10 cellular contexts compared by ENCODE assay signal in the genomic region with DNA sequence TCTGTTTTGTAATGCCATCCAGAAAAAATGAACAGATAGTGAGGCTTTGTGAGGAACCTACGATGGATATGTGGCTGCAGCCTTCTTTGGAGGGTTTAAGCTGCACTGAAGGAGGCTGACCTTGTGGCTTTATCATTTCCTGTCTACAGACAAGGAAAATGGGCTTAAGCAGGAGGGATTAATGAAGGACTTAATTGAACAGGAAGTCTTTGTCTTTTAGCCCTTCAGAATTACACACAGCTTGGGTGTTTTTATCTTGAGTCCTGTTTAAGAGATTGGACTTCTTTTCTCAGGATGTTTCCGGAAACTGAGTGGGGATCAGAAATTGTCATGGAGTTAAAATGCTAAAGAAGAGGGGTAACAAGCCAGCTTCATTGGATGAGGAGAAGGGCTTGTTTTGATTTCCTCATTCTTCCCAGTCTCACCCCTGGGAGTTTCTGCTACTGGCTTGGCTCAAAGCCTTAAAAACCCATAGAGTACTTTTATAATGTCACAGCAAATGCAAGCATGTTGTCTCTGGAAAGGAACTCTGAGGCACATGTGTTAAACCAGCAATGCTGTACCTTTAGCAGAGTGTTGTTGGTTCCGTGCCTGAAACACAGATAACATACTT.
DNase-seq lines count a peak whose midpoint lies in the region; ATAC-seq, FAIRE-seq and TF ChIP-seq lines count a peak whose summit lies in the region.
"Had no signal": no experiment of that assay in that cellular context is flagged by ENCODE, and none has a peak within 500 bp of the region (broad histone marks: within the 10 kb centered on the region; RNA-seq: fewer than 3 reads in every experiment).

No MANE protein-coding gene starts in this region.

- no peak for FAIRE-seq in D721Med (lab: Jason Lieb, UNC)

- H3K36me3 Mint-ChIP-seq in activated CD8-positive, alpha-beta T cell treated with anti-CD3 and anti-CD28 coated beads for 36 hours (ENCODE audit: low read depth): peaks cover 12% of the 10 kb centered on the region
- H3K36me3 Mint-ChIP-seq in naive B cell: peaks cover 4 to 5% of the 10 kb centered on the region in 2 donors

- H3K4me3 ChIP-seq in HL-60 (replicated peaks; ENCODE audit: insufficient read depth, low read length): no peak overlapping the region
- no peak overlapping the region for H3K4me3 ChIP-seq in MG63

- no peaks in the 10 kb centered on the region for H3K9me3 Mint-ChIP-seq in activated CD8-positive, alpha-beta T cell treated with anti-CD3 and anti-CD28 coated beads for 36 hours
- H3K9me3 Mint-ChIP-seq in naive B cell: peaks cover 0 to 7% (median 3%) of the 10 kb centered on the region in 7 donors

- peak; percentile 31 for DNase-seq in D721Med (ENCODE audit: insufficient read length, low spot score)
- DNase-seq in HL-60 (ENCODE audit: low read depth in 1 of 2, low spot score in 1 of 2): no peak
- no peak for DNase-seq in activated CD8-positive, alpha-beta T cell treated with anti-CD3 and anti-CD28 coated beads for 36 hours
- DNase-seq in naive B cell: no peak
- DNase-seq in amniotic stem cell (lab: John Stamatoyannopoulos, UW): no peak
- no peak for DNase-seq in MG63
- DNase-seq in NCI-H1092 treated with DMSO at 0.1 percent for 48 hours (lab: John Stamatoyannopoulos, UW): no peak
- DNase-seq: nucleus accumbens; stimulated activated CD4-positive, alpha-beta T cell treated with anti-CD3 and anti-CD28 coated beads, Interleukin-2, amount 100 ng/mL, for 24 hours had no signal

- POLR2A ChIA-PET in activated CD8-positive, alpha-beta T cell treated with anti-CD3 and anti-CD28 coated beads for 36 hours (lab: Charles Lee): interaction anchor here (1.5 kb wide), 1 partner anchor 127 kb away, joined by 3 read pairs; no protein-coding TSS in a partner anchor

- no peak for ATAC-seq in activated CD8-positive, alpha-beta T cell treated with anti-CD3 and anti-CD28 coated beads for 36 hours
- ATAC-seq in naive B cell (ENCODE audit: low read depth in 2 of 2) (no peak), HG02610 (IDR thresholded peaks at IDR 0.05; ENCODE audit: unreplicated experiment) (no peak)

- peak overlapping the region; percentile 14; the same call in 1 of the 2 replicates for H3K27ac ChIP-seq in HL-60 (replicated peaks)

- peak overlapping the region; percentile 82 for H3K27ac Mint-ChIP-seq in activated CD8-positive, alpha-beta T cell treated with anti-CD3 and anti-CD28 coated beads for 36 hours
- peak overlapping the region; percentile 21 to 91 (median 58) for H3K27ac Mint-ChIP-seq in naive B cell

- H3K4me1 Mint-ChIP-seq in activated CD8-positive, alpha-beta T cell treated with anti-CD3 and anti-CD28 coated beads for 36 hours (ENCODE audit: low read depth): peaks cover 70% of the 10 kb centered on the region
- H3K4me1 Mint-ChIP-seq in naive B cell: peaks cover 64 to 93% (median 78%) of the 10 kb centered on the region in 3 donors

- H3K27me3 Mint-ChIP-seq in activated CD8-positive, alpha-beta T cell treated with anti-CD3 and anti-CD28 coated beads for 36 hours: no peaks in the 10 kb centered on the region
- H3K27me3 Mint-ChIP-seq in naive B cell: no peaks in the 10 kb centered on the region

- H3K4me3 Mint-ChIP-seq in activated CD8-positive, alpha-beta T cell treated with anti-CD3 and anti-CD28 coated beads for 36 hours: no peak overlapping the region
- H3K4me3 Mint-ChIP-seq in naive B cell: peak overlapping the region in 2 of 8 donors; percentile 9 to 30

- H3K9me3 ChIP-seq in MG63: peaks cover 6% of the 10 kb centered on the region

- no peaks in the 10 kb centered on the region for H3K27me3 ChIP-seq in HL-60 (ENCODE audit: insufficient read depth, poor library complexity, severe bottlenecking)
- no peaks in the 10 kb centered on the region for H3K27me3 ChIP-seq in MG63

- TF ChIP-seq CTCF in D721Med (IDR thresholded peaks at IDR 0.05; ENCODE audit: insufficient read depth, missing control alignments) (no peak), HL-60 (IDR thresholded peaks at IDR 0.05; ENCODE audit: insufficient read depth, low read length) (no peak)
- no peak for TF ChIP-seq CTCF in activated CD8-positive, alpha-beta T cell treated with anti-CD3 and anti-CD28 coated beads for 36 hours (IDR thresholded peaks at IDR 0.05)

- intact Hi-C loops in activated CD8-positive, alpha-beta T cell treated with anti-CD3 and anti-CD28 coated beads for 36 hours (cut with micrococcal nuclease): loop anchor here (5.0 kb wide), 2 partner anchors 112 to 192 kb away; a partner anchor contains a TSS

- CTCF ChIA-PET in activated CD8-positive, alpha-beta T cell treated with anti-CD3 and anti-CD28 coated beads for 36 hours (lab: Charles Lee): interaction anchor here (0.7 to 6.1 kb wide), 4 partner anchors 18 to 184 kb away, joined by 3 to 31 read pairs (median 4); no protein-coding TSS in a partner anchor

- no peaks in the 10 kb centered on the region for H3K36me3 ChIP-seq in MG63
